Comparison of ENCODE assay signal across 21 cellular contexts in genomic region chr2:69057660-69058059, GRCh38. TPM values are rescaled to one million over a fixed set of nuclear protein-coding genes. Genes with fewer than 3 reads are reported as not detected.
A peak's percentile ranks its signal among the peaks of the same experiment; 100 is the strongest.
DNase-seq lines count a peak whose midpoint lies in the region; TF ChIP-seq lines count a peak whose summit lies in the region.
"Had no signal": no experiment of that assay in that cellular context is flagged by ENCODE, and none has a peak within 500 bp of the region (broad histone marks: within the 10 kb centered on the region; RNA-seq: fewer than 3 reads in every experiment).

No MANE protein-coding gene starts in this region.

- no peaks in the 10 kb centered on the region for H3K9me3 ChIP-seq in smooth muscle cell (replicated peaks; ENCODE audit: low read depth)

- CTCF ChIA-PET in MCF 10A (lab: Yijun Ruan, JAX) = no interaction called here

- H2AFZ ChIP-seq in smooth muscle cell (ENCODE audit: low read depth) = no peak overlapping the region
- H2AFZ ChIP-seq: GM23338 had no signal

- peaks cover 10% of the 10 kb centered on the region for H3K4me1 Mint-ChIP-seq in activated CD4-positive, alpha-beta T cell treated with anti-CD3 and anti-CD28 coated beads, Interleukin-2, amount 10 ng/mL, durations not matched to agents 24 days and 14 days
- H3K4me1 Mint-ChIP-seq in MCF 10A (ENCODE audit: insufficient read depth, unreplicated experiment) = peaks cover 22% of the 10 kb centered on the region

- no peaks in the 10 kb centered on the region for H3K27me3 ChIP-seq in smooth muscle cell (ENCODE audit: low read depth)

- no peak overlapping the region for H3K27ac Mint-ChIP-seq in activated CD4-positive, alpha-beta T cell treated with anti-CD3 and anti-CD28 coated beads, Interleukin-2, amount 10 ng/mL, durations not matched to agents 24 days and 14 days
- H3K27ac Mint-ChIP-seq in MCF 10A (ENCODE audit: low read depth, unreplicated experiment) = no peak overlapping the region
- H3K27ac Mint-ChIP-seq: GM23338 had no signal

- peak overlapping the region; percentile 13 for H3K4me2 ChIP-seq in smooth muscle cell
- H3K4me2 ChIP-seq: GM23338, KMS-11 had no signal

- H3F3A ChIP-seq in smooth muscle cell (ENCODE audit: low read depth) = peaks cover 5% of the 10 kb centered on the region

- 38% methylated on average over 3 of the region's 3 CpGs for WGBS in smooth muscle cell (ENCODE audit: low lambda C conversion rate)

- no peak for TF ChIP-seq CTCF in epithelial cell of proximal tubule (conservative IDR thresholded peaks at IDR 0.05; ENCODE audit: low read depth, low read length)
- TF ChIP-seq CTCF in smooth muscle cell (IDR thresholded peaks at IDR 0.05; ENCODE audit: borderline replicate concordance, insufficient read depth, poor library complexity, severe bottlenecking) = no peak
- no peak for TF ChIP-seq CTCF in MCF 10A (IDR thresholded peaks at IDR 0.05; ENCODE audit: unreplicated experiment)

- no peaks in the 10 kb centered on the region for H3K36me3 Mint-ChIP-seq in activated CD4-positive, alpha-beta T cell treated with anti-CD3 and anti-CD28 coated beads, Interleukin-2, amount 10 ng/mL, durations not matched to agents 24 days and 14 days (ENCODE audit: low read depth)
- peaks cover 6% of the 10 kb centered on the region for H3K36me3 Mint-ChIP-seq in MCF 10A (ENCODE audit: insufficient read depth, unreplicated experiment)

- H3K36me3 ChIP-seq in smooth muscle cell (ENCODE audit: low read depth) = peaks cover 5% of the 10 kb centered on the region

- H3K79me2 ChIP-seq in smooth muscle cell (ENCODE audit: low read depth) = peaks cover 65% of the 10 kb centered on the region

- POLR2A ChIA-PET in MCF 10A (lab: Yijun Ruan, JAX) = interaction anchor here (0.9 to 1.3 kb wide), 2 partner anchors 10 to 26 kb away, joined by 4 read pairs; no protein-coding TSS in a partner anchor

- no peaks in the 10 kb centered on the region for H3K4me1 ChIP-seq in smooth muscle cell (ENCODE audit: low read depth)

- peaks cover 62% of the 10 kb centered on the region for H4K20me1 ChIP-seq in smooth muscle cell (ENCODE audit: low read depth)

- intact Hi-C loops in activated CD4-positive, alpha-beta T cell treated with anti-CD3 and anti-CD28 coated beads, Interleukin-2, amount 10 ng/mL, durations not matched to agents 24 days and 14 days (cut with micrococcal nuclease) = no loop called here
- intact Hi-C loops in MCF 10A (cut with micrococcal nuclease) = no loop called here

- H3K4me3 Mint-ChIP-seq in activated CD4-positive, alpha-beta T cell treated with anti-CD3 and anti-CD28 coated beads, Interleukin-2, amount 10 ng/mL, durations not matched to agents 24 days and 14 days = no peak overlapping the region
- H3K4me3 Mint-ChIP-seq in MCF 10A (ENCODE audit: unreplicated experiment) = no peak overlapping the region
- H3K4me3 Mint-ChIP-seq: GM23338 had no signal

- H3K27ac ChIP-seq in smooth muscle cell (ENCODE audit: low read depth) = peak overlapping the region; percentile 24
- H3K27ac ChIP-seq: 22Rv1, C4-2B, KMS-11 had no signal

- H3K9me3 Mint-ChIP-seq in activated CD4-positive, alpha-beta T cell treated with anti-CD3 and anti-CD28 coated beads, Interleukin-2, amount 10 ng/mL, durations not matched to agents 24 days and 14 days = peaks cover 4% of the 10 kb centered on the region
- no peaks in the 10 kb centered on the region for H3K9me3 Mint-ChIP-seq in MCF 10A (ENCODE audit: unreplicated experiment)
- H3K9me3 Mint-ChIP-seq: GM23338 had no signal

- H3K4me3 ChIP-seq in epithelial cell of proximal tubule (ENCODE audit: low read depth, low read length) (no peak overlapping the region), smooth muscle cell (no peak overlapping the region)
- H3K4me3 ChIP-seq: GM23338 had no signal

- DNase-seq in activated CD4-positive, alpha-beta T cell treated with anti-CD3 and anti-CD28 coated beads, Interleukin-2, amount 10 ng/mL, durations not matched to agents 24 days and 14 days = peak; percentile 18
- no peak for DNase-seq in activated CD4-positive, alpha-beta T cell treated with anti-CD3 and anti-CD28 coated beads, Interleukin-2, amount 50 U/mL, for 4 hours
- DNase-seq in epithelial cell of proximal tubule (ENCODE audit: low read depth) (peak; percentile 47), smooth muscle cell (lab: John Stamatoyannopoulos, UW; ENCODE audit: unreplicated experiment) (no peak), islet precursor cell (no peak), NCI-H187 treated with DMSO at 0.1 percent for 48 hours (lab: John Stamatoyannopoulos, UW) (no peak), MCF 10A (ENCODE audit: unreplicated experiment) (no peak), RKO (ENCODE audit: low spot score) (no peak)
- DNase-seq: ACHN, HCEC 1CT, IMR-90, NCI-H1105, NCI-H1694 treated with DMSO at 0.1 percent for 48 hours, NCI-H446, NCI-H526, OCI-M1, Right ventricle myocardium superior had no signal

- no peak overlapping the region for H3K9ac ChIP-seq in smooth muscle cell (ENCODE audit: low read depth)
- H3K9ac ChIP-seq: KMS-11 had no signal

- BruUV-seq in MCF 10A (replicated peaks; lab: Mats Ljungman, UMichigan) = no TSS peak

- H3K27me3 Mint-ChIP-seq in activated CD4-positive, alpha-beta T cell treated with anti-CD3 and anti-CD28 coated beads, Interleukin-2, amount 10 ng/mL, durations not matched to agents 24 days and 14 days = peaks cover 67% of the 10 kb centered on the region
- H3K27me3 Mint-ChIP-seq in MCF 10A (ENCODE audit: insufficient read depth, unreplicated experiment) = no peaks in the 10 kb centered on the region

RNA-seq across cellular contexts. Expression of gene ANTXR1, which starts 44.7 kb away (rescaled TPM):
- 0.09 TPM in 1 of 2 replicates, not detected in the other for total RNA-seq in activated CD4-positive, alpha-beta T cell treated with anti-CD3 and anti-CD28 coated beads, Interleukin-2, amount 10 ng/mL, durations not matched to agents 24 days and 14 days
- total RNA-seq in epithelial cell of proximal tubule = 7.8 and 14.5 TPM in 2 replicates
- total RNA-seq in smooth muscle cell = 292 and 302 TPM in 2 replicates
- 230 and 309 TPM in 2 replicates for polyA plus RNA-seq in smooth muscle cell
- 33.1 and 33.8 TPM in 2 replicates for total RNA-seq in MCF 10A (2022)

Comparison
In these comparisons a context has a peak if more than half of its experiments do, and no peak if none do; other contexts are left out.
1. DNase-seq: peak in activated CD4-positive, alpha-beta T cell treated with anti-CD3 and anti-CD28 coated beads, Interleukin-2, amount 10 ng/mL, durations not matched to agents 24 days and 14 days (single experiment) and epithelial cell of proximal tubule (single experiment); none in activated CD4-positive, alpha-beta T cell treated with anti-CD3 and anti-CD28 coated beads, Interleukin-2, amount 50 U/mL, for 4 hours (0 of 2), smooth muscle cell (single experiment), islet precursor cell (single experiment), NCI-H187 treated with DMSO at 0.1 percent for 48 hours (single experiment), MCF 10A (single experiment) and RKO (single experiment).